Comparison of ENCODE assay signal across 19 cellular contexts in genomic region chr17:69669441-69670178, GRCh38.
A peak's percentile ranks its signal among the peaks of the same experiment; 100 is the strongest.
DNase-seq lines count a peak whose midpoint lies in the region; ATAC-seq and TF ChIP-seq lines count a peak whose summit lies in the region.
"Had no signal": no experiment of that assay in that cellular context is flagged by ENCODE, and none has a peak within 500 bp of the region (broad histone marks: within the 10 kb centered on the region; RNA-seq: fewer than 3 reads in every experiment).

No MANE protein-coding gene starts in this region.

- no peak for ATAC-seq in naive thymus-derived CD4-positive, alpha-beta T cell
- no peak for ATAC-seq in activated T-cell treated with anti-CD3 and anti-CD28 coated beads, Interleukin-2, amount 50 U/mL, for 72 hours (replicated peaks in 1 of 2)
- ATAC-seq: HepG2 had no signal

- no peak overlapping the region for H3K27ac Mint-ChIP-seq in naive thymus-derived CD4-positive, alpha-beta T cell
- no peak overlapping the region for H3K27ac Mint-ChIP-seq in activated T-cell treated with anti-CD3 and anti-CD28 coated beads, Interleukin-2, amount 50 U/mL, for 72 hours
- H3K27ac Mint-ChIP-seq: activated naive CD8-positive, alpha-beta T cell; neural progenitor cell had no signal

- CTCF ChIA-PET in AG04450 (lab: Charles Lee) = interaction anchor here (1.4 kb wide), 1 partner anchor 62 kb away, joined by 4 read pairs; no protein-coding TSS in a partner anchor
- CTCF ChIA-PET in naive thymus-derived CD4-positive, alpha-beta T cell (lab: Charles Lee) = no interaction called here

- no peak overlapping the region for H3K4me3 Mint-ChIP-seq in naive thymus-derived CD4-positive, alpha-beta T cell
- no peak overlapping the region for H3K4me3 Mint-ChIP-seq in activated T-cell treated with anti-CD3 and anti-CD28 coated beads, Interleukin-2, amount 50 U/mL, for 72 hours
- H3K4me3 Mint-ChIP-seq: activated naive CD8-positive, alpha-beta T cell; neural progenitor cell had no signal

- no peaks in the 10 kb centered on the region for H3K36me3 Mint-ChIP-seq in naive thymus-derived CD4-positive, alpha-beta T cell
- no peaks in the 10 kb centered on the region for H3K36me3 Mint-ChIP-seq in activated T-cell treated with anti-CD3 and anti-CD28 coated beads, Interleukin-2, amount 50 U/mL, for 72 hours (ENCODE audit: insufficient read depth in 2 of 2)
- H3K36me3 Mint-ChIP-seq: activated naive CD8-positive, alpha-beta T cell; neural progenitor cell had no signal

- peaks cover 0 to 2% (median 0%) of the 10 kb centered on the region in 5 donors for H3K27me3 Mint-ChIP-seq in naive thymus-derived CD4-positive, alpha-beta T cell
- H3K27me3 Mint-ChIP-seq in activated T-cell treated with anti-CD3 and anti-CD28 coated beads, Interleukin-2, amount 50 U/mL, for 72 hours (ENCODE audit: low read depth) = no peaks in the 10 kb centered on the region
- H3K27me3 Mint-ChIP-seq: activated naive CD8-positive, alpha-beta T cell had no signal

- H3K4me1 ChIP-seq in naive thymus-derived CD4-positive, alpha-beta T cell (ENCODE audit: control insufficient read depth in 2 of 2, insufficient read depth in 2 of 2, low read length in 2 of 2) = no peaks in the 10 kb centered on the region
- H3K4me1 ChIP-seq: neural progenitor cell, suprapubic skin had no signal

- DNase-seq in AG04450 (ENCODE audit: low read depth, low spot score) = peak; percentile 16
- peak; percentile 79 for DNase-seq in NCI-H1092 treated with DMSO at 0.1 percent for 48 hours (lab: John Stamatoyannopoulos, UW)
- peak; percentile 60 for DNase-seq in NCI-H446 treated with DMSO at 0.1 percent for 48 hours (lab: John Stamatoyannopoulos, UW)
- DNase-seq in fibroblast of gingiva (ENCODE audit: low read depth) = peak; percentile 78
- no peak for DNase-seq in NCI-H82 treated with DMSO at 0.1 percent for 48 hours (lab: John Stamatoyannopoulos, UW; ENCODE audit: unreplicated experiment)
- no peak for DNase-seq in stimulated activated CD4-positive, alpha-beta T cell treated with anti-CD3 and anti-CD28 coated beads, Interleukin-12 subunit alpha, Interleukin-12 subunit beta, amount 100 ng/mL, for 4 hours
- no peak for DNase-seq in naive thymus-derived CD4-positive, alpha-beta T cell
- DNase-seq in activated T-cell treated with anti-CD3 and anti-CD28 coated beads, Interleukin-2, amount 50 U/mL, for 72 hours = no peak
- DNase-seq: activated CD4-positive, CD25-positive, alpha-beta regulatory T cell treated with anti-CD3 and anti-CD28 coated beads, Interleukin-2, amount 50 U/mL, for 72 hours; C1 segment of cervical spinal cord; dermis blood vessel endothelial cell; foreskin melanocyte; NCI-H2081; T1000 had no signal

- no peaks in the 10 kb centered on the region for H3K27me3 ChIP-seq in AG04450 (ENCODE audit: control insufficient read depth, insufficient read depth, low read length)
- peaks cover 0 to 2% of the 10 kb centered on the region in 2 donors for H3K27me3 ChIP-seq in naive thymus-derived CD4-positive, alpha-beta T cell (ENCODE audit: control insufficient read depth in 2 of 2, insufficient read depth in 2 of 2, low read length in 2 of 2)
- H3K27me3 ChIP-seq: neural progenitor cell, suprapubic skin had no signal

- intact Hi-C loops in naive thymus-derived CD4-positive, alpha-beta T cell (cut with micrococcal nuclease) = no loop called here

- no peak overlapping the region for H3K27ac ChIP-seq in AG04450 (ENCODE audit: low read depth, low read length)
- no peak overlapping the region for H3K27ac ChIP-seq in naive thymus-derived CD4-positive, alpha-beta T cell (ENCODE audit: low read depth, low read length)
- H3K27ac ChIP-seq: neural progenitor cell, RWPE1, suprapubic skin had no signal

- no peak for TF ChIP-seq CTCF in AG04450 (IDR thresholded peaks at IDR 0.05; ENCODE audit: low read depth, low read length)

- H3K9me3 Mint-ChIP-seq in naive thymus-derived CD4-positive, alpha-beta T cell = peaks cover 0 to 9% (median 0%) of the 10 kb centered on the region in 11 donors
- no peaks in the 10 kb centered on the region for H3K9me3 Mint-ChIP-seq in activated T-cell treated with anti-CD3 and anti-CD28 coated beads, Interleukin-2, amount 50 U/mL, for 72 hours
- H3K9me3 Mint-ChIP-seq: neural progenitor cell had no signal

- no peak overlapping the region for H3K4me3 ChIP-seq in AG04450 (ENCODE audit: low read depth, low read length)
- H3K4me3 ChIP-seq in naive thymus-derived CD4-positive, alpha-beta T cell (ENCODE audit: low read length) = no peak overlapping the region
- H3K4me3 ChIP-seq: neural progenitor cell, suprapubic skin had no signal

- H3K9me3 ChIP-seq in AG04450 (ENCODE audit: control insufficient read depth, insufficient read depth, low read length) = no peaks in the 10 kb centered on the region
- H3K9me3 ChIP-seq in naive thymus-derived CD4-positive, alpha-beta T cell (ENCODE audit: control insufficient read depth in 2 of 3, low read length in 3 of 3) = no peaks in the 10 kb centered on the region
- H3K9me3 ChIP-seq: suprapubic skin had no signal

- H3K4me1 Mint-ChIP-seq in naive thymus-derived CD4-positive, alpha-beta T cell = no peaks in the 10 kb centered on the region
- H3K4me1 Mint-ChIP-seq in activated T-cell treated with anti-CD3 and anti-CD28 coated beads, Interleukin-2, amount 50 U/mL, for 72 hours (ENCODE audit: low read depth) = no peaks in the 10 kb centered on the region
- H3K4me1 Mint-ChIP-seq: neural progenitor cell had no signal

- POLR2A ChIA-PET in AG04450 (lab: Yijun Ruan, JAX) = no interaction called here
- POLR2A ChIA-PET in naive thymus-derived CD4-positive, alpha-beta T cell (lab: Charles Lee) = no interaction called here

- H3K36me3 ChIP-seq in naive thymus-derived CD4-positive, alpha-beta T cell (ENCODE audit: control insufficient read depth in 2 of 3, insufficient read depth in 3 of 3, low read length in 3 of 3) = no peaks in the 10 kb centered on the region
- H3K36me3 ChIP-seq: neural progenitor cell, suprapubic skin had no signal

Comparison
In these comparisons a context has a peak if more than half of its experiments do, and no peak if none do; other contexts are left out.
1. DNase-seq: peak in AG04450 (single experiment), NCI-H1092 treated with DMSO at 0.1 percent for 48 hours (single experiment), NCI-H446 treated with DMSO at 0.1 percent for 48 hours (single experiment) and fibroblast of gingiva (single experiment); none in NCI-H82 treated with DMSO at 0.1 percent for 48 hours (single experiment), stimulated activated CD4-positive, alpha-beta T cell treated with anti-CD3 and anti-CD28 coated beads, Interleukin-12 subunit alpha, Interleukin-12 subunit beta, amount 100 ng/mL, for 4 hours (single experiment), naive thymus-derived CD4-positive, alpha-beta T cell (0 of 9) and activated T-cell treated with anti-CD3 and anti-CD28 coated beads, Interleukin-2, amount 50 U/mL, for 72 hours (0 of 2).